Comparison of ENCODE assay signal across 25 cellular contexts in genomic region chr14:93199031-93199430, GRCh38.
"Had no signal": no experiment of that assay in that cellular context is flagged by ENCODE, and none has a peak within 500 bp of the region (broad histone marks: within the 10 kb centered on the region; RNA-seq: fewer than 3 reads in every experiment).

No MANE protein-coding gene starts in this region.

- H3K36me3 ChIP-seq: adrenal gland, colonic mucosa had no signal

- DNase-seq: activated CD4-positive, alpha-beta memory T cell treated with anti-CD3 and anti-CD28 coated beads, Interleukin-2, amount 10 ng/mL, durations not matched to agents 7 days and 5 days; activated CD4-positive, alpha-beta T cell treated with anti-CD3 and anti-CD28 coated beads for 1 hour; activated CD4-positive, alpha-beta T cell treated with anti-CD3 and anti-CD28 coated beads for 4 hours; activated CD4-positive, alpha-beta T cell treated with anti-CD3 and anti-CD28 coated beads, Interleukin-2, amount 10 ng/mL, durations not matched to agents 7 days and 5 days; activated CD4-positive, alpha-beta T cell treated with anti-CD3 and anti-CD28 coated beads, Interleukin-2, amount 50 U/mL, for 4 hours; activated effector memory CD4-positive, alpha-beta T cell treated with anti-CD3 and anti-CD28 coated beads, Interleukin-2, amount 50 U/mL, for 16 hours; activated naive CD4-positive, alpha-beta T cell treated with anti-CD3 and anti-CD28 coated beads for 36 hours; activated naive CD8-positive, alpha-beta T cell treated with anti-CD3 and anti-CD28 coated beads for 36 hours; activated naive CD8-positive, alpha-beta T cell treated with anti-CD3 and anti-CD28 coated beads, Interleukin-2, amount 50 U/mL, for 24 hours; activated T-cell treated with anti-CD3 and anti-CD28 coated beads, Interleukin-2, amount 50 U/mL, for 1 hour; activated T-cell treated with anti-CD3 and anti-CD28 coated beads, Interleukin-2, amount 50 U/mL, for 48 hours; adrenal gland; amygdala; aorta; body of pancreas; central memory CD4-positive, alpha-beta T cell; cerebellar nuclear complex; colonic mucosa; effector CD8-positive, alpha-beta T cell; esophagus squamous epithelium; foreskin melanocyte; head of caudate nucleus; T-helper 2 cell had no signal

- H3K9me3 ChIP-seq: adrenal gland, body of pancreas, colonic mucosa, esophagus squamous epithelium had no signal

- H3K4me1 ChIP-seq: adrenal gland, colonic mucosa had no signal

- H3K27ac ChIP-seq: adrenal gland, body of pancreas, colonic mucosa, epithelial cell of prostate, esophagus squamous epithelium had no signal

- ATAC-seq: activated naive CD8-positive, alpha-beta T cell treated with anti-CD3 and anti-CD28 coated beads, Interleukin-2, amount 50 U/mL, for 24 hours; body of pancreas; WTC11 had no signal

- H3K4me3 ChIP-seq: adrenal gland, body of pancreas, colonic mucosa, esophagus squamous epithelium had no signal

- H3K27me3 ChIP-seq: adrenal gland, body of pancreas, colonic mucosa, esophagus squamous epithelium had no signal
